Comparison of ENCODE assay signal across 1 cellular context in the genomic region with DNA sequence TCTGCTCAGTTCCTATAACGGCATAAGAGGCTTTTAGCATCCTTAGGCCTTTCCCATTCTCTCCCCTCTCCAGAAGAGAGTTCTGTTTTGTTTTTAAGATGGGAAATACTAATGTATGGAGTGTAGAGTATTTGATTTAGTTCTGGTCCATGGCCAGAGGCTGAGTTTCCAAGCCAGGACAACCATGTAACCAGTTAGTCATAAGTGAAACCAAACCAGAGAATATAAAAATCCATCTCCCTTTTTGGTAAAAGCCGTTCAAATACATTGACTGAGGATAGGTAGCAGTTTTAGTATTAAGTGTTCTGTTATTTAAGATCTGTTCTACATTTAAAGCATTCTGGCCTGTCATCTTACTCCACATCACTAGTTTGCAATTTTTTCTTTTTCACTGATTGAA.
TF ChIP-seq lines count a peak whose summit lies in the region.

No MANE protein-coding gene starts in this region.

TF ChIP-seq in GM12878, 131 proteins besides CTCF, POLR2A, EP300 and RAD21:
- TF ChIP-seq RAD51 (IDR thresholded peaks at IDR 0.05), result no peak
